In the genomic region with DNA sequence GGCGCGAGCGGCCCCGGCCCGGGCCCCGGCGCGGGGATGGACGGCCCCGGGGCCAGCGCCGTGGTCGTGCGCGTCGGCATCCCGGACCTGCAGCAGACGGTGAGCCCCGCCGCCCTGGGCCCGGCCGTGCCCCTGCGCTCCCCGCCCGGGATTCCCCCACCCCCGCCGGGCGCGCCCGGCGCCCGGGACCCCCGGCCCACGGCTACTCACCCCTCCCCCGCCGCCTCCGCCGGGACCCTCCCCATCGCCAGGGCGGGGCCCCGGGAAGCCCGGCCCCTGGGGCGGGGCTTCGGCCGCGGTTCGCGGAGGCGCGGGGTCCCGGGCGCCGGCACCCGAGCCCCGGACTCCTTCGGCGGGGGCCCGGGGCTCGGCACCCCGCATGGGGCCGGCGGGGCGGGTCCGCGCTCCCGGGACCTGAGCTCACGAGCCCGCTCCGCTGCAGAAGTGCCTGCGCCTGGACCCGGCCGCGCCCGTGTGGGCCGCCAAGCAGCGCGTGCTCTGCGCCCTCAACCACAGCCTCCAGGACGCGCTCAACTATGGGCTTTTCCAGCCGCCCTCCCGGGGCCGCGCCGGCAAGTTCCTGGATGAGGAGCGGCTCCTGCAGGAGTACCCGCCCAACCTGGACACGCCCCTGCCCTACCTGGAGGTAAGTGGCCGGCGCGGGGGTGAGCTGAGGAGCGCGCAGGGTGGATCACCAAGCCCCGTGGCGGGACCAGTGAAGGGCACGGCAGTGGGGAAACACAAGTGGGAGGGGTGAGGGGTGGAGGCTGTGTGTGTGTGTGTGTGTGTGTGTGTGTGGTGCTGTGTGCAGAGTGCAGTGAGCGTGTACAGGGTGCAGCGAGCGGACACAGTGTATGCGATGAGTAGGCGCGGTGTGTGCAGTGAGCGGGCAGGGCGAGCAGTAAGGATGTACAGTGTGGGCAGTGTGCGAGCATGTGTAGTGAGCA, we compare ENCODE assay signal across 8 cellular contexts. TPM values are rescaled to one million over a fixed set of nuclear protein-coding genes. Genes with fewer than 3 reads are reported as not detected.
DNase-seq lines count a peak whose midpoint lies in the region; ATAC-seq, FAIRE-seq and TF ChIP-seq lines count a peak whose summit lies in the region.

No MANE protein-coding gene starts in this region.

- CTCF ChIA-PET in HEK293 (lab: Yijun Ruan, JAX): interaction anchor here (1.2 kb wide), 1 partner anchor 23 kb away, joined by 3 read pairs; no protein-coding TSS in a partner anchor

- peak overlapping the region; percentile 39 for H3K4me3 ChIP-seq in HEK293 (ENCODE audit: low read depth, low read length)
- H3K4me3 ChIP-seq in fibroblast of pulmonary artery (replicated peaks; ENCODE audit: low read depth, low read length): peak overlapping the region; percentile 34

- TF ChIP-seq CTCF in HEK293 (tag by site-specific recombination; IDR thresholded peaks at IDR 0.05) (no peak; the same call in 1 of the 2 replicates), VCaP (conservative IDR thresholded peaks at IDR 0.05) (no peak), fibroblast of pulmonary artery (IDR thresholded peaks at IDR 0.05; ENCODE audit: low read length, missing control alignments) (no peak), osteocyte (IDR thresholded peaks at IDR 0.05) (no peak)

- no peaks in the 10 kb centered on the region for H3K36me3 ChIP-seq in HEK293 (ENCODE audit: control insufficient read depth in 2 of 2, insufficient read depth in 1 of 2, low read length in 2 of 2)

- peak overlapping the region; percentile 61 for H3K4me3 Mint-ChIP-seq in osteocyte (ENCODE audit: unreplicated experiment)

- no peak overlapping the region for H3K27ac Mint-ChIP-seq in osteocyte (ENCODE audit: unreplicated experiment)

- DNase-seq in AG20443 (ENCODE audit: low spot score): peak; percentile 61
- DNase-seq in fibroblast of pulmonary artery (ENCODE audit: low read depth): no peak
- DNase-seq in osteocyte (ENCODE audit: extremely low spot score, unreplicated experiment): peak; percentile 85
- DNase-seq in HTR-8/SVneo (ENCODE audit: insufficient read length, low spot score): no peak
- no peak for DNase-seq in pons (ENCODE audit: low spot score)

- no peak for ATAC-seq in HG03025 (IDR thresholded peaks at IDR 0.05; ENCODE audit: low FRiP score, unreplicated experiment)

- H3K27me3 Mint-ChIP-seq in osteocyte (ENCODE audit: unreplicated experiment): peaks cover 27% of the 10 kb centered on the region

- no peaks in the 10 kb centered on the region for H3K36me3 Mint-ChIP-seq in osteocyte (ENCODE audit: unreplicated experiment)

- peaks cover 11% of the 10 kb centered on the region for H3K4me1 Mint-ChIP-seq in osteocyte (ENCODE audit: unreplicated experiment)

- no peaks in the 10 kb centered on the region for H3K4me1 ChIP-seq in HEK293 (ENCODE audit: control insufficient read depth, insufficient read depth, low read length)

- H3K9me3 Mint-ChIP-seq in osteocyte (ENCODE audit: unreplicated experiment): no peaks in the 10 kb centered on the region

- no peak overlapping the region; the same call in 1 of the 2 replicates for H3K27ac ChIP-seq in HEK293 (ENCODE audit: extremely low read depth, low read depth, low read length)
- H3K27ac ChIP-seq in VCaP: peak overlapping the region; percentile 36; the same call in 1 of the 2 replicates

- POLR2A ChIA-PET in HEK293 (lab: Yijun Ruan, JAX): interaction anchor here (0.6 to 1.3 kb wide), 3 partner anchors 10 to 42 kb away, joined by 3 to 5 read pairs (median 4); no protein-coding TSS in a partner anchor

- no peak for FAIRE-seq in HTR-8/SVneo (lab: Jason Lieb, UNC)

- H3K9me3 ChIP-seq in HEK293 (ENCODE audit: control insufficient read depth, insufficient read depth, low read depth, low read length): no peaks in the 10 kb centered on the region

TF ChIP-seq in HEK293, 187 proteins besides CTCF, POLR2A, EP300 and RAD21 (continues in another document):
- TF ChIP-seq, protein P1, sequence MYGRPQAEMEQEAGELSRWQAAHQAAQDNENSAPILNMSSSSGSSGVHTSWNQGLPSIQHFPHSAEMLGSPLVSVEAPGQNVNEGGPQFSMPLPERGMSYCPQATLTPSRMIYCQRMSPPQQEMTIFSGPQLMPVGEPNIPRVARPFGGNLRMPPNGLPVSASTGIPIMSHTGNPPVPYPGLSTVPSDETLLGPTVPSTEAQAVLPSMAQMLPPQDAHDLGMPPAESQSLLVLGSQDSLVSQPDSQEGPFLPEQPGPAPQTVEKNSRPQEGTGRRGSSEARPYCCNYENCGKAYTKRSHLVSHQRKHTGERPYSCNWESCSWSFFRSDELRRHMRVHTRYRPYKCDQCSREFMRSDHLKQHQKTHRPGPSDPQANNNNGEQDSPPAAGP (tag by site-specific recombination; IDR thresholded peaks at IDR 0.05): peak; percentile 87
- TF ChIP-seq ZSCAN23 (tag by site-specific recombination; IDR thresholded peaks at IDR 0.05): no peak
- TF ChIP-seq, protein P2, sequence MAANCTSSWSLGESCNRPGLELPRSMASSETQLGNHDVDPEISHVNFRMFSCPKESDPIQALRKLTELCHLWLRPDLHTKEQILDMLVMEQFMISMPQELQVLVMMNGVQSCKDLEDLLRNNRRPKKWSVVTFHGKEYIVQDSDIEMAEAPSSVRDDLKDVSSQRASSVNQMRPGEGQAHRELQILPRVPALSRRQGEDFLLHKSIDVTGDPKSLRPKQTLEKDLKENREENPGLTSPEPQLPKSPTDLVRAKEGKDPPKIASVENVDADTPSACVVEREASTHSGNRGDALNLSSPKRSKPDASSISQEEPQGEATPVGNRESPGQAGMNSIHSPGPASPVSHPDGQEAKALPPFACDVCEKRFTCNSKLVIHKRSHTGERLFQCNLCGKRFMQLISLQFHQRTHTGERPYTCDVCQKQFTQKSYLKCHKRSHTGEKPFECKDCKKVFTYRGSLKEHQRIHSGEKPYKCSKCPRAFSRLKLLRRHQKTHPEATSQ (tag by site-specific recombination; IDR thresholded peaks at IDR 0.05): no peak
- TF ChIP-seq, protein P3, sequence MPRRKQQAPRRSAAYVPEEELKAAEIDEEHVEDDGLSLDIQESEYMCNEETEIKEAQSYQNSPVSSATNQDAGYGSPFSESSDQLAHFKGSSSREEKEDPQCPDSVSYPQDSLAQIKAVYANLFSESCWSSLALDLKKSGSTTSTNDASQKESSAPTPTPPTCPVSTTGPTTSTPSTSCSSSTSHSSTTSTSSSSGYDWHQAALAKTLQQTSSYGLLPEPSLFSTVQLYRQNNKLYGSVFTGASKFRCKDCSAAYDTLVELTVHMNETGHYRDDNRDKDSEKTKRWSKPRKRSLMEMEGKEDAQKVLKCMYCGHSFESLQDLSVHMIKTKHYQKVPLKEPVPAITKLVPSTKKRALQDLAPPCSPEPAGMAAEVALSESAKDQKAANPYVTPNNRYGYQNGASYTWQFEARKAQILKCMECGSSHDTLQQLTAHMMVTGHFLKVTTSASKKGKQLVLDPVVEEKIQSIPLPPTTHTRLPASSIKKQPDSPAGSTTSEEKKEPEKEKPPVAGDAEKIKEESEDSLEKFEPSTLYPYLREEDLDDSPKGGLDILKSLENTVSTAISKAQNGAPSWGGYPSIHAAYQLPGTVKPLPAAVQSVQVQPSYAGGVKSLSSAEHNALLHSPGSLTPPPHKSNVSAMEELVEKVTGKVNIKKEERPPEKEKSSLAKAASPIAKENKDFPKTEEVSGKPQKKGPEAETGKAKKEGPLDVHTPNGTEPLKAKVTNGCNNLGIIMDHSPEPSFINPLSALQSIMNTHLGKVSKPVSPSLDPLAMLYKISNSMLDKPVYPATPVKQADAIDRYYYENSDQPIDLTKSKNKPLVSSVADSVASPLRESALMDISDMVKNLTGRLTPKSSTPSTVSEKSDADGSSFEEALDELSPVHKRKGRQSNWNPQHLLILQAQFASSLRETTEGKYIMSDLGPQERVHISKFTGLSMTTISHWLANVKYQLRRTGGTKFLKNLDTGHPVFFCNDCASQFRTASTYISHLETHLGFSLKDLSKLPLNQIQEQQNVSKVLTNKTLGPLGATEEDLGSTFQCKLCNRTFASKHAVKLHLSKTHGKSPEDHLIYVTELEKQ (tag by site-specific recombination; IDR thresholded peaks at IDR 0.05; ENCODE audit: borderline replicate concordance): no peak
- no peak for TF ChIP-seq ZNF514 (tag by site-specific recombination; IDR thresholded peaks at IDR 0.05)
- TF ChIP-seq ZNF175 (tag by site-specific recombination; IDR thresholded peaks at IDR 0.05): no peak
- TF ChIP-seq ZNF623 (tag by site-specific recombination; IDR thresholded peaks at IDR 0.05): no peak
- no peak for TF ChIP-seq ZNF169 (tag by site-specific recombination; IDR thresholded peaks at IDR 0.05)
- no peak for TF ChIP-seq TCF7L2 (IDR thresholded peaks at IDR 0.05; ENCODE audit: borderline replicate concordance, low read depth, low read length)
- TF ChIP-seq HOXA7 (CRISPR knock-in tag; IDR thresholded peaks at IDR 0.05; ENCODE audit: borderline replicate concordance): no peak
- TF ChIP-seq REPIN1 (tag by site-specific recombination; IDR thresholded peaks at IDR 0.05; ENCODE audit: low read depth): no peak
- TF ChIP-seq ZNF266 (tag by site-specific recombination; IDR thresholded peaks at IDR 0.05; ENCODE audit: low read depth): no peak
- TF ChIP-seq ZNF747 (tag by site-specific recombination; IDR thresholded peaks at IDR 0.05): no peak
- no peak for TF ChIP-seq RBAK (tag by site-specific recombination; IDR thresholded peaks at IDR 0.05)
- TF ChIP-seq, protein P4, sequence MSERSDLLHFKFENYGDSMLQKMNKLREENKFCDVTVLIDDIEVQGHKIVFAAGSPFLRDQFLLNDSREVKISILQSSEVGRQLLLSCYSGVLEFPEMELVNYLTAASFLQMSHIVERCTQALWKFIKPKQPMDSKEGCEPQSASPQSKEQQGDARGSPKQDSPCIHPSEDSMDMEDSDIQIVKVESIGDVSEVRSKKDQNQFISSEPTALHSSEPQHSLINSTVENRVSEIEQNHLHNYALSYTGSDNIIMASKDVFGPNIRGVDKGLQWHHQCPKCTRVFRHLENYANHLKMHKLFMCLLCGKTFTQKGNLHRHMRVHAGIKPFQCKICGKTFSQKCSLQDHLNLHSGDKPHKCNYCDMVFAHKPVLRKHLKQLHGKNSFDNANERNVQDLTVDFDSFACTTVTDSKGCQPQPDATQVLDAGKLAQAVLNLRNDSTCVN (tag by site-specific recombination; optimal IDR thresholded peaks at IDR 0.05): peak; percentile 92
- no peak for TF ChIP-seq ZNF132 (tag by site-specific recombination; IDR thresholded peaks at IDR 0.05; ENCODE audit: borderline replicate concordance)
- TF ChIP-seq ZNF37A (tag by site-specific recombination; IDR thresholded peaks at IDR 0.05): no peak

RNA-seq across cellular contexts. Expression of a gene that starts 2.3 kb away (rescaled TPM):
- total RNA-seq in osteocyte: 4.7 and 4.8 TPM in 2 replicates

RNA-seq across cellular contexts. Expression of a gene that starts 46.9 kb away (rescaled TPM):
- total RNA-seq in osteocyte: 43.5 and 44.0 TPM in 2 replicates

Comparison
In these comparisons a context has a peak if more than half of its experiments do, and no peak if none do; other contexts are left out.
1. DNase-seq: peak in AG20443 (single experiment) and osteocyte (single experiment); none in fibroblast of pulmonary artery (single experiment), HTR-8/SVneo (single experiment) and pons (single experiment).